ENCODE assay signal across 8 cellular contexts in genomic region chr12:131830335-131831020, GRCh38. TPM values are rescaled to one million over a fixed set of nuclear protein-coding genes. Genes with fewer than 3 reads are reported as not detected.
DNase-seq lines count a peak whose midpoint lies in the region; ATAC-seq and TF ChIP-seq lines count a peak whose summit lies in the region.

No MANE protein-coding gene starts in this region.

- no peaks in the 10 kb centered on the region for H3K36me3 ChIP-seq in CD8-positive, alpha-beta memory T cell (ENCODE audit: insufficient read depth, low read length)
- no peaks in the 10 kb centered on the region for H3K36me3 ChIP-seq in naive thymus-derived CD4-positive, alpha-beta T cell (ENCODE audit: control insufficient read depth in 2 of 3, insufficient read depth in 3 of 3, low read length in 3 of 3)
- no peaks in the 10 kb centered on the region for H3K36me3 ChIP-seq in vagina

- H3K27me3 ChIP-seq in CD8-positive, alpha-beta memory T cell (ENCODE audit: insufficient read depth, low read length, poor library complexity, severe bottlenecking), result peaks cover 16% of the 10 kb centered on the region
- peaks cover 14% of the 10 kb centered on the region for H3K27me3 ChIP-seq in foreskin keratinocyte
- H3K27me3 ChIP-seq in naive thymus-derived CD4-positive, alpha-beta T cell (ENCODE audit: control insufficient read depth in 2 of 2, insufficient read depth in 2 of 2, low read length in 2 of 2), result peaks cover 0 to 6% of the 10 kb centered on the region in 2 donors
- H3K27me3 ChIP-seq in vagina, result no peaks in the 10 kb centered on the region

- H3K9me3 ChIP-seq in CD8-positive, alpha-beta memory T cell (ENCODE audit: low read length), result no peaks in the 10 kb centered on the region
- H3K9me3 ChIP-seq in naive thymus-derived CD4-positive, alpha-beta T cell (ENCODE audit: control insufficient read depth in 2 of 3, low read length in 3 of 3), result no peaks in the 10 kb centered on the region
- H3K9me3 ChIP-seq in vagina, result no peaks in the 10 kb centered on the region

- H3K9me3 Mint-ChIP-seq in CD8-positive, alpha-beta memory T cell, result no peaks in the 10 kb centered on the region
- H3K9me3 Mint-ChIP-seq in activated T-helper 2 cell treated with anti-CD3 and anti-CD28 coated beads, Interferon-gamma antibody, Interleukin-2, Interleukin-4, amounts not matched to agents 10 μg/mL and 5 μg/mL and 100 μg/mL, durations not matched to agents 14 hours and 24 hours and 36 hours, result no peaks in the 10 kb centered on the region
- H3K9me3 Mint-ChIP-seq in naive thymus-derived CD4-positive, alpha-beta T cell, result no peaks in the 10 kb centered on the region

- H3K27me3 Mint-ChIP-seq in CD8-positive, alpha-beta memory T cell, result peaks cover 29 to 39% of the 10 kb centered on the region in 2 donors
- peaks cover 43% of the 10 kb centered on the region for H3K27me3 Mint-ChIP-seq in activated T-helper 2 cell treated with anti-CD3 and anti-CD28 coated beads, Interferon-gamma antibody, Interleukin-2, Interleukin-4, amounts not matched to agents 10 μg/mL and 5 μg/mL and 100 μg/mL, durations not matched to agents 14 hours and 24 hours and 36 hours (ENCODE audit: low read depth)
- H3K27me3 Mint-ChIP-seq in naive thymus-derived CD4-positive, alpha-beta T cell, result peaks cover 30 to 52% (median 34%) of the 10 kb centered on the region in 5 donors

- peak; percentile 33 for ATAC-seq in GM21381 (IDR thresholded peaks at IDR 0.05; ENCODE audit: unreplicated experiment)
- ATAC-seq in foreskin keratinocyte, result peak; percentile 61
- peak; percentile 69 for ATAC-seq in naive thymus-derived CD4-positive, alpha-beta T cell
- no peak for ATAC-seq in GM19395 (IDR thresholded peaks at IDR 0.05; ENCODE audit: unreplicated experiment)

- POLR2A ChIA-PET in CD8-positive, alpha-beta memory T cell (lab: Charles Lee), result no interaction called here
- POLR2A ChIA-PET in naive thymus-derived CD4-positive, alpha-beta T cell (lab: Charles Lee), result no interaction called here

- intact Hi-C loops in activated T-helper 2 cell treated with anti-CD3 and anti-CD28 coated beads, Interferon-gamma antibody, Interleukin-2, Interleukin-4, amounts not matched to agents 10 μg/mL and 5 μg/mL and 100 μg/mL, durations not matched to agents 14 hours and 24 hours and 36 hours (cut with micrococcal nuclease), result no loop called here
- intact Hi-C loops in naive thymus-derived CD4-positive, alpha-beta T cell (cut with micrococcal nuclease), result loop anchor here in 1 of 2 donors (2.0 to 10.0 kb wide), 4 partner anchors 64 to 726 kb away; partner anchors contain the start of genes EP400 and ULK1
- intact Hi-C loops in vagina (cut with DNase I), result no loop called here

- peak in 1 of 5 donors; percentile 25 for DNase-seq in CD8-positive, alpha-beta memory T cell
- DNase-seq in NCI-H2227 treated with DMSO at 0.1 percent for 48 hours (lab: John Stamatoyannopoulos, UW), result peak; percentile 75
- peak; percentile 22 for DNase-seq in activated T-helper 2 cell treated with anti-CD3 and anti-CD28 coated beads, Interferon-gamma antibody, Interleukin-2, Interleukin-4, amounts not matched to agents 10 μg/mL and 5 μg/mL and 100 μg/mL, durations not matched to agents 14 hours and 24 hours and 36 hours (ENCODE audit: low spot score)
- peak in 1 of 2 donors; percentile 51 for DNase-seq in foreskin keratinocyte
- peak in 4 of 9 donors; percentile 15 to 49 (median 36) for DNase-seq in naive thymus-derived CD4-positive, alpha-beta T cell
- no peak for DNase-seq in vagina (ENCODE audit: extremely low spot score in 2 of 2)

- peak overlapping the region; percentile 20 for H3K4me3 ChIP-seq in CD8-positive, alpha-beta memory T cell (ENCODE audit: low read length)
- H3K4me3 ChIP-seq in naive thymus-derived CD4-positive, alpha-beta T cell (ENCODE audit: low read length), result peak overlapping the region; percentile 13
- peak overlapping the region; percentile 47 to 54 for H3K4me3 ChIP-seq in vagina

- CTCF ChIA-PET in CD8-positive, alpha-beta memory T cell (lab: Charles Lee), result interaction anchor here (0.7 kb wide), 1 partner anchor 725 kb away, joined by 4 read pairs; no protein-coding TSS in a partner anchor
- CTCF ChIA-PET in naive thymus-derived CD4-positive, alpha-beta T cell (lab: Charles Lee), result interaction anchor here (1.0 kb wide), 1 partner anchor 726 kb away, joined by 4 read pairs; no protein-coding TSS in a partner anchor

- TF ChIP-seq CTCF in foreskin keratinocyte (conservative IDR thresholded peaks at IDR 0.05) (peak; percentile 86), vagina (IDR thresholded peaks at IDR 0.05) (peak in 2 of 3 experiments; percentile 34 to 42)

- H3K4me1 Mint-ChIP-seq in CD8-positive, alpha-beta memory T cell, result peaks cover 5 to 22% (median 9%) of the 10 kb centered on the region in 3 donors
- H3K4me1 Mint-ChIP-seq in activated T-helper 2 cell treated with anti-CD3 and anti-CD28 coated beads, Interferon-gamma antibody, Interleukin-2, Interleukin-4, amounts not matched to agents 10 μg/mL and 5 μg/mL and 100 μg/mL, durations not matched to agents 14 hours and 24 hours and 36 hours (ENCODE audit: low read depth), result peaks cover 4% of the 10 kb centered on the region
- peaks cover 4 to 14% (median 10%) of the 10 kb centered on the region in 7 donors for H3K4me1 Mint-ChIP-seq in naive thymus-derived CD4-positive, alpha-beta T cell

- H3K4me1 ChIP-seq in CD8-positive, alpha-beta memory T cell (ENCODE audit: insufficient read depth, low read length), result no peaks in the 10 kb centered on the region
- no peaks in the 10 kb centered on the region for H3K4me1 ChIP-seq in foreskin keratinocyte
- H3K4me1 ChIP-seq in naive thymus-derived CD4-positive, alpha-beta T cell (ENCODE audit: control insufficient read depth in 2 of 2, insufficient read depth in 2 of 2, low read length in 2 of 2), result peaks cover 0 to 19% of the 10 kb centered on the region in 2 donors
- peaks cover 47% of the 10 kb centered on the region for H3K4me1 ChIP-seq in vagina

- H3K27ac Mint-ChIP-seq in CD8-positive, alpha-beta memory T cell, result no peak overlapping the region
- no peak overlapping the region for H3K27ac Mint-ChIP-seq in activated T-helper 2 cell treated with anti-CD3 and anti-CD28 coated beads, Interferon-gamma antibody, Interleukin-2, Interleukin-4, amounts not matched to agents 10 μg/mL and 5 μg/mL and 100 μg/mL, durations not matched to agents 14 hours and 24 hours and 36 hours
- no peak overlapping the region for H3K27ac Mint-ChIP-seq in naive thymus-derived CD4-positive, alpha-beta T cell

- H3K4me3 Mint-ChIP-seq in CD8-positive, alpha-beta memory T cell, result peak overlapping the region in 6 of 7 donors; percentile 53 to 82 (median 69)
- H3K4me3 Mint-ChIP-seq in activated T-helper 2 cell treated with anti-CD3 and anti-CD28 coated beads, Interferon-gamma antibody, Interleukin-2, Interleukin-4, amounts not matched to agents 10 μg/mL and 5 μg/mL and 100 μg/mL, durations not matched to agents 14 hours and 24 hours and 36 hours (ENCODE audit: low read depth), result peak overlapping the region; percentile 33
- peak overlapping the region; percentile 61 to 78 (median 72) for H3K4me3 Mint-ChIP-seq in naive thymus-derived CD4-positive, alpha-beta T cell

- TF ChIP-seq POLR2A in vagina (IDR thresholded peaks at IDR 0.05), result no peak

- no peaks in the 10 kb centered on the region for H3K36me3 Mint-ChIP-seq in CD8-positive, alpha-beta memory T cell
- no peaks in the 10 kb centered on the region for H3K36me3 Mint-ChIP-seq in activated T-helper 2 cell treated with anti-CD3 and anti-CD28 coated beads, Interferon-gamma antibody, Interleukin-2, Interleukin-4, amounts not matched to agents 10 μg/mL and 5 μg/mL and 100 μg/mL, durations not matched to agents 14 hours and 24 hours and 36 hours (ENCODE audit: low read depth)
- no peaks in the 10 kb centered on the region for H3K36me3 Mint-ChIP-seq in naive thymus-derived CD4-positive, alpha-beta T cell

- H3K27ac ChIP-seq in CD8-positive, alpha-beta memory T cell (ENCODE audit: low read depth, low read length), result no peak overlapping the region
- H3K27ac ChIP-seq in foreskin keratinocyte, result no peak overlapping the region
- H3K27ac ChIP-seq in naive thymus-derived CD4-positive, alpha-beta T cell (ENCODE audit: low read depth, low read length), result no peak overlapping the region
- peak overlapping the region; percentile 75 for H3K27ac ChIP-seq in vagina

RNA-seq across cellular contexts. Expression of gene MMP17, which starts 2.3 kb away (rescaled TPM):
- under 1 TPM in 1 of 2 experiments, not detected in 1; 0.29 TPM for total RNA-seq in CD8-positive, alpha-beta memory T cell
- not detected for polyA plus RNA-seq in CD8-positive, alpha-beta memory T cell
- total RNA-seq in activated T-helper 2 cell treated with anti-CD3 and anti-CD28 coated beads, Interferon-gamma antibody, Interleukin-2, Interleukin-4, amounts not matched to agents 10 μg/mL and 5 μg/mL and 100 μg/mL, durations not matched to agents 14 hours and 24 hours and 36 hours, result 0.25 and 0.62 TPM in 2 replicates
- total RNA-seq in foreskin keratinocyte, result 20.1 and 39.2 TPM in 2 replicates
- 25.1 and 50.0 TPM in 2 replicates for polyA plus RNA-seq in foreskin keratinocyte
- 1 to 10 TPM in 2 of 5 experiments, not detected in 3; 1.1 to 9.3 TPM for total RNA-seq in naive thymus-derived CD4-positive, alpha-beta T cell
- polyA plus RNA-seq in naive thymus-derived CD4-positive, alpha-beta T cell, result not detected
- total RNA-seq in vagina, result 5.2 TPM

Comparison
In these comparisons a context has a peak if more than half of its experiments do, and no peak if none do; other contexts are left out.
1. DNase-seq: peak in NCI-H2227 treated with DMSO at 0.1 percent for 48 hours (single experiment) and activated T-helper 2 cell treated with anti-CD3 and anti-CD28 coated beads, Interferon-gamma antibody, Interleukin-2, Interleukin-4, amounts not matched to agents 10 μg/mL and 5 μg/mL and 100 μg/mL, durations not matched to agents 14 hours and 24 hours and 36 hours (single experiment); none in vagina (0 of 2).
2. Peak in every context shown above with its lines, with median percentiles within 50 percentile points of each other: H3K4me3 ChIP-seq and H3K4me3 Mint-ChIP-seq.